Comparison of ENCODE assay signal across 1 cellular context in genomic region chr16:88345943-88346560, GRCh38.
TF ChIP-seq lines count a peak whose summit lies in the region.

No MANE protein-coding gene starts in this region.

TF ChIP-seq in HepG2, 621 proteins besides CTCF, POLR2A, EP300 and RAD21 (continued from another document):
- TF ChIP-seq, protein P1, sequence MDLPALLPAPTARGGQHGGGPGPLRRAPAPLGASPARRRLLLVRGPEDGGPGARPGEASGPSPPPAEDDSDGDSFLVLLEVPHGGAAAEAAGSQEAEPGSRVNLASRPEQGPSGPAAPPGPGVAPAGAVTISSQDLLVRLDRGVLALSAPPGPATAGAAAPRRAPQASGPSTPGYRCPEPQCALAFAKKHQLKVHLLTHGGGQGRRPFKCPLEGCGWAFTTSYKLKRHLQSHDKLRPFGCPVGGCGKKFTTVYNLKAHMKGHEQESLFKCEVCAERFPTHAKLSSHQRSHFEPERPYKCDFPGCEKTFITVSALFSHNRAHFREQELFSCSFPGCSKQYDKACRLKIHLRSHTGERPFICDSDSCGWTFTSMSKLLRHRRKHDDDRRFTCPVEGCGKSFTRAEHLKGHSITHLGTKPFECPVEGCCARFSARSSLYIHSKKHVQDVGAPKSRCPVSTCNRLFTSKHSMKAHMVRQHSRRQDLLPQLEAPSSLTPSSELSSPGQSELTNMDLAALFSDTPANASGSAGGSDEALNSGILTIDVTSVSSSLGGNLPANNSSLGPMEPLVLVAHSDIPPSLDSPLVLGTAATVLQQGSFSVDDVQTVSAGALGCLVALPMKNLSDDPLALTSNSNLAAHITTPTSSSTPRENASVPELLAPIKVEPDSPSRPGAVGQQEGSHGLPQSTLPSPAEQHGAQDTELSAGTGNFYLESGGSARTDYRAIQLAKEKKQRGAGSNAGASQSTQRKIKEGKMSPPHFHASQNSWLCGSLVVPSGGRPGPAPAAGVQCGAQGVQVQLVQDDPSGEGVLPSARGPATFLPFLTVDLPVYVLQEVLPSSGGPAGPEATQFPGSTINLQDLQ (CRISPR knock-in tag; IDR thresholded peaks at IDR 0.05) = no peak
- no peak for TF ChIP-seq ZNF225 (CRISPR knock-in tag; IDR thresholded peaks at IDR 0.05)
- TF ChIP-seq, protein P2, sequence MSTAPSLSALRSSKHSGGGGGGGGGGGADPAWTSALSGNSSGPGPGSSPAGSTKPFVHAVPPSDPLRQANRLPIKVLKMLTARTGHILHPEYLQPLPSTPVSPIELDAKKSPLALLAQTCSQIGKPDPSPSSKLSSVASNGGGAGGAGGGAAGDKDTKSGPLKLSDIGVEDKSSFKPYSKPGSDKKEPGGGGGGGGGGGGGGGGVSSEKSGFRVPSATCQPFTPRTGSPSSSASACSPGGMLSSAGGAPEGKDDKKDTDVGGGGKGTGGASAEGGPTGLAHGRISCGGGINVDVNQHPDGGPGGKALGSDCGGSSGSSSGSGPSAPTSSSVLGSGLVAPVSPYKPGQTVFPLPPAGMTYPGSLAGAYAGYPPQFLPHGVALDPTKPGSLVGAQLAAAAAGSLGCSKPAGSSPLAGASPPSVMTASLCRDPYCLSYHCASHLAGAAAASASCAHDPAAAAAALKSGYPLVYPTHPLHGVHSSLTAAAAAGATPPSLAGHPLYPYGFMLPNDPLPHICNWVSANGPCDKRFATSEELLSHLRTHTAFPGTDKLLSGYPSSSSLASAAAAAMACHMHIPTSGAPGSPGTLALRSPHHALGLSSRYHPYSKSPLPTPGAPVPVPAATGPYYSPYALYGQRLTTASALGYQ (CRISPR knock-in tag; IDR thresholded peaks at IDR 0.05) = no peak
- TF ChIP-seq SRSF1 (optimal IDR thresholded peaks at IDR 0.05; ENCODE audit: low read depth, low read length) = no peak
- TF ChIP-seq, protein P3, sequence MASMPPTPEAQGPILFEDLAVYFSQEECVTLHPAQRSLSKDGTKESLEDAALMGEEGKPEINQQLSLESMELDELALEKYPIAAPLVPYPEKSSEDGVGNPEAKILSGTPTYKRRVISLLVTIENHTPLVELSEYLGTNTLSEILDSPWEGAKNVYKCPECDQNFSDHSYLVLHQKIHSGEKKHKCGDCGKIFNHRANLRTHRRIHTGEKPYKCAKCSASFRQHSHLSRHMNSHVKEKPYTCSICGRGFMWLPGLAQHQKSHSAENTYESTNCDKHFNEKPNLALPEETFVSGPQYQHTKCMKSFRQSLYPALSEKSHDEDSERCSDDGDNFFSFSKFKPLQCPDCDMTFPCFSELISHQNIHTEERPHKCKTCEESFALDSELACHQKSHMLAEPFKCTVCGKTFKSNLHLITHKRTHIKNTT (CRISPR knock-in tag; IDR thresholded peaks at IDR 0.05) = no peak
- no peak for TF ChIP-seq MLLT10 (CRISPR knock-in tag; IDR thresholded peaks at IDR 0.05)
